Comparison of ENCODE assay signal across 15 cellular contexts in genomic region chr5:177405312-177405711, GRCh38. TPM values are rescaled to one million over a fixed set of nuclear protein-coding genes. Genes with fewer than 3 reads are reported as not detected.
DNase-seq lines count a peak whose midpoint lies in the region; ATAC-seq and TF ChIP-seq lines count a peak whose summit lies in the region.
"Had no signal": no experiment of that assay in that cellular context is flagged by ENCODE, and none has a peak within 500 bp of the region (broad histone marks: within the 10 kb centered on the region; RNA-seq: fewer than 3 reads in every experiment).

No MANE protein-coding gene starts in this region.

- H3K27ac ChIP-seq in mammary epithelial cell (ENCODE audit: insufficient read depth, low read depth, low read length) (no peak overlapping the region), VCaP (peak overlapping the region; percentile 99), suprapubic skin (no peak overlapping the region)

- BruUV-seq in MCF 10A (replicated peaks; lab: Mats Ljungman, UMichigan) (no TSS peak), mammary epithelial cell (replicated peaks; lab: Mats Ljungman, UMichigan) (no TSS peak)

- POLR2A ChIA-PET in MCF 10A (lab: Yijun Ruan, JAX) = interaction anchor here (0.6 to 7.3 kb wide), 7 partner anchors 10 to 449 kb away, joined by 3 to 202 read pairs (median 36); partner anchors contain the start of genes GRK6, PDLIM7 and PRR7

- peak overlapping the region; percentile 85 for H3K27ac Mint-ChIP-seq in MCF 10A (ENCODE audit: low read depth, unreplicated experiment)

- TF ChIP-seq EP300 in suprapubic skin (IDR thresholded peaks at IDR 0.05) = no peak

- no peak for TF ChIP-seq POLR2A in suprapubic skin (IDR thresholded peaks at IDR 0.05)

- CTCF ChIA-PET in MCF 10A (lab: Yijun Ruan, JAX) = interaction anchor here (0.6 to 8.5 kb wide), 22 partner anchors 10 to 392 kb away, joined by 3 to 277 read pairs (median 11); partner anchors contain the start of genes DOK3, GRK6 and PRR7
- CTCF ChIA-PET in mammary epithelial cell (lab: Charles Lee; ENCODE audit: low non-redundant PET) = no interaction called here

- no peaks in the 10 kb centered on the region for H3K9me3 ChIP-seq in mammary epithelial cell (replicated peaks; ENCODE audit: insufficient read depth, low read length)
- no peaks in the 10 kb centered on the region for H3K9me3 ChIP-seq in iPS-15b (ENCODE audit: control insufficient read depth, insufficient read depth, low read length)
- H3K9me3 ChIP-seq in suprapubic skin = no peaks in the 10 kb centered on the region
- H3K9me3 ChIP-seq: stomach had no signal

- no peaks in the 10 kb centered on the region for H3K36me3 ChIP-seq in mammary epithelial cell (ENCODE audit: insufficient read depth, low read length)
- H3K36me3 ChIP-seq in iPS-15b (ENCODE audit: control insufficient read depth, insufficient read depth, low read length) = no peaks in the 10 kb centered on the region
- no peaks in the 10 kb centered on the region for H3K36me3 ChIP-seq in suprapubic skin
- H3K36me3 ChIP-seq: stomach had no signal

- peak overlapping the region; percentile 87 for H3K4me3 Mint-ChIP-seq in MCF 10A (ENCODE audit: unreplicated experiment)

- ATAC-seq in HG02798 (IDR thresholded peaks at IDR 0.05; ENCODE audit: poor library complexity, unreplicated experiment) (no peak), GM18861 (IDR thresholded peaks at IDR 0.05; ENCODE audit: unreplicated experiment) (no peak)
- ATAC-seq: activated CD4-positive, CD25-positive, alpha-beta regulatory T cell treated with anti-CD3 and anti-CD28 coated beads, Interleukin-2, amount 50 U/mL, for 24 hours had no signal

- no peak overlapping the region for H3K4me2 ChIP-seq in mammary epithelial cell (ENCODE audit: insufficient read depth, low read depth, low read length)

- DNase-seq in MCF 10A (ENCODE audit: unreplicated experiment) (no peak), mammary epithelial cell (no peak), suprapubic skin (ENCODE audit: low spot score in 2 of 2) (no peak), AML-193 (lab: John Stamatoyannopoulos, UW) (no peak)
- DNase-seq: effector CD4-positive, alpha-beta T cell; NCI-H2029; NCI-H526; stomach had no signal

- WGBS in mammary epithelial cell (ENCODE audit: low coverage, missing lambda C conversion rate) = 67% methylated on average over 1 of the region's 2 CpGs
- 94% methylated on average over 2 of the region's 2 CpGs for WGBS in suprapubic skin

- in situ Hi-C loops in mammary epithelial cell (cut with MboI; ENCODE audit: low sequenced_read_pairs in 2 of 2) = no loop called here

- H3K4me1 ChIP-seq in mammary epithelial cell (ENCODE audit: insufficient read depth, low read length) = peaks cover 28% of the 10 kb centered on the region
- no peaks in the 10 kb centered on the region for H3K4me1 ChIP-seq in iPS-15b (ENCODE audit: control insufficient read depth, insufficient read depth, low read length)
- peaks cover 34% of the 10 kb centered on the region for H3K4me1 ChIP-seq in suprapubic skin

- TF ChIP-seq CTCF in MCF 10A (IDR thresholded peaks at IDR 0.05; ENCODE audit: unreplicated experiment) (no peak), mammary epithelial cell (conservative IDR thresholded peaks at IDR 0.05 in 1 of 2, IDR thresholded peaks at IDR 0.05 in 1 of 2; ENCODE audit: extremely low read depth in 1 of 2, insufficient read depth in 1 of 2, low read depth in 1 of 2, low read length in 2 of 2) (no peak), VCaP (conservative IDR thresholded peaks at IDR 0.05) (no peak), suprapubic skin (IDR thresholded peaks at IDR 0.05) (no peak)

- intact Hi-C loops in MCF 10A (cut with micrococcal nuclease) (no loop called here), mammary epithelial cell (cut with micrococcal nuclease) (loop anchor here (2.0 kb wide), 1 partner anchor 91 kb away; the partner anchor contains the start of gene PDLIM7)

- no peaks in the 10 kb centered on the region for H3K27me3 Mint-ChIP-seq in MCF 10A (ENCODE audit: insufficient read depth, unreplicated experiment)

- H3K4me3 ChIP-seq in mammary epithelial cell (replicated peaks in 1 of 3; ENCODE audit: insufficient read depth in 1 of 3, low read depth in 2 of 3, low read length in 3 of 3) (no peak overlapping the region), iPS-15b (ENCODE audit: low read depth, low read length) (peak overlapping the region; percentile 4), suprapubic skin (no peak overlapping the region)

- H3K27me3 ChIP-seq in mammary epithelial cell (ENCODE audit: insufficient read depth, low read length) = no peaks in the 10 kb centered on the region
- H3K27me3 ChIP-seq in iPS-15b (ENCODE audit: control insufficient read depth, insufficient read depth, low read length) = peaks cover 70% of the 10 kb centered on the region
- H3K27me3 ChIP-seq in suprapubic skin = peaks cover 32% of the 10 kb centered on the region

- H3K79me2 ChIP-seq in mammary epithelial cell (ENCODE audit: insufficient read depth, low read length) = no peaks in the 10 kb centered on the region

- no peaks in the 10 kb centered on the region for H3K9me3 Mint-ChIP-seq in MCF 10A (ENCODE audit: unreplicated experiment)

- H3K9ac ChIP-seq in mammary epithelial cell (ENCODE audit: insufficient read depth, low read length) (no peak overlapping the region), iPS-15b (ENCODE audit: low read depth, low read length) (no peak overlapping the region)

- dilution Hi-C loops in mammary epithelial cell (cut with HindIII; ENCODE audit: low sequenced_read_pairs) = loop anchor here (5.0 kb wide), 2 partner anchors 38 to 42 kb away; partner anchors contain the start of gene PRR7

- peaks cover 25% of the 10 kb centered on the region for H3K4me1 Mint-ChIP-seq in MCF 10A (ENCODE audit: insufficient read depth, unreplicated experiment)

- no peak overlapping the region for H2AFZ ChIP-seq in mammary epithelial cell (ENCODE audit: low read depth, low read length)

- H4K20me1 ChIP-seq in mammary epithelial cell (ENCODE audit: insufficient read depth, low read length) = no peaks in the 10 kb centered on the region

- peaks cover 19% of the 10 kb centered on the region for H3K36me3 Mint-ChIP-seq in MCF 10A (ENCODE audit: insufficient read depth, unreplicated experiment)

RNA-seq across cellular contexts. Expression of gene F12, which starts 4.1 kb away (rescaled TPM):
- total RNA-seq in MCF 10A (2022) = 13.6 and 16.5 TPM in 2 replicates
- 1 to 10 TPM; 4.3 to 5.7 TPM for total RNA-seq in mammary epithelial cell
- polyA plus RNA-seq in mammary epithelial cell = 5.4 TPM
- 0.88 TPM for polyA minus RNA-seq in mammary epithelial cell
- 10 to 100 TPM in 1 of 4 donors, 1 to 10 TPM in 3; 2.3 to 18.4 (median 7.1) TPM for total RNA-seq in suprapubic skin
- total RNA-seq: skeletal muscle tissue had no signal

RNA-seq across cellular contexts. Expression of gene PFN3, which starts 4.9 kb away (rescaled TPM):
- total RNA-seq in MCF 10A (2022) = not detected in 2 replicates
- not detected for total RNA-seq in mammary epithelial cell
- not detected for polyA plus RNA-seq in mammary epithelial cell
- polyA minus RNA-seq in mammary epithelial cell = not detected
- not detected for total RNA-seq in suprapubic skin
- total RNA-seq: liver, skeletal muscle tissue, stomach had no signal
- polyA plus RNA-seq: liver, stomach had no signal

RNA-seq across cellular contexts. Expression of gene SLC34A1, which starts 21.1 kb away (rescaled TPM):
- total RNA-seq in MCF 10A (2022) (not detected in 2 replicates), mammary epithelial cell (under 1 TPM in 1 of 2 donors, not detected in 1; 0.09 TPM), suprapubic skin (under 1 TPM in 1 of 4 donors, not detected in 3; 0.29 TPM)
- polyA plus RNA-seq in mammary epithelial cell = 0.02 TPM
- not detected for polyA minus RNA-seq in mammary epithelial cell
- total RNA-seq: skeletal muscle tissue, stomach had no signal

RNA-seq across cellular contexts. Expression of gene GRK6, which starts 21.2 kb away (rescaled TPM):
- 45.2 and 52.0 TPM in 2 replicates for total RNA-seq in MCF 10A (2022)
- total RNA-seq in mammary epithelial cell = 10 to 100 TPM; 25.8 to 39.1 TPM
- polyA plus RNA-seq in mammary epithelial cell = 28.7 TPM
- 11.4 TPM for polyA minus RNA-seq in mammary epithelial cell
- 10 to 100 TPM; 29.1 to 62.2 (median 37.1) TPM for total RNA-seq in suprapubic skin

RNA-seq across cellular contexts. Expression of gene PRR7, which starts 41.3 kb away (rescaled TPM):
- total RNA-seq in MCF 10A (2022) = 15.0 and 23.2 TPM in 2 replicates
- total RNA-seq in mammary epithelial cell = 10 to 100 TPM; 13.9 to 23.3 TPM
- 14.2 TPM for polyA plus RNA-seq in mammary epithelial cell
- polyA minus RNA-seq in mammary epithelial cell = 1.2 TPM
- total RNA-seq in suprapubic skin = 1 to 10 TPM; 5.7 to 9.8 (median 7.8) TPM
